ENCODE assay signal across 9 cellular contexts in genomic region chr7:4713183-4713784, GRCh38. TPM values are rescaled to one million over a fixed set of nuclear protein-coding genes. Genes with fewer than 3 reads are reported as not detected.
DNase-seq lines count a peak whose midpoint lies in the region; ATAC-seq and TF ChIP-seq lines count a peak whose summit lies in the region.
"Had no signal": no experiment of that assay in that cellular context is flagged by ENCODE, and none has a peak within 500 bp of the region (broad histone marks: within the 10 kb centered on the region; RNA-seq: fewer than 3 reads in every experiment).

No MANE protein-coding gene starts in this region.

- no peaks in the 10 kb centered on the region for H3K9me3 Mint-ChIP-seq in CD4-positive, alpha-beta T cell

- WGBS in aorta, 2 donors: 92% methylated on average over 27 of the region's 27 CpGs

- H3K4me3 ChIP-seq in HL-60 (replicated peaks; ENCODE audit: insufficient read depth, low read length) (no peak overlapping the region), fibroblast of villous mesenchyme (ENCODE audit: low read depth, low read length) (no peak overlapping the region), aorta (ENCODE audit: low read length in 2 of 2) (no peak overlapping the region)

- no peak for TF ChIP-seq CTCF in CD4-positive, alpha-beta T cell (IDR thresholded peaks at IDR 0.05)
- TF ChIP-seq CTCF in HL-60 (IDR thresholded peaks at IDR 0.05; ENCODE audit: insufficient read depth, low read length) (no peak), fibroblast of villous mesenchyme (IDR thresholded peaks at IDR 0.05; ENCODE audit: insufficient read depth, low read depth, low read length) (no peak)

- no peaks in the 10 kb centered on the region for H3K9me3 ChIP-seq in CD4-positive, alpha-beta T cell (ENCODE audit: control insufficient read depth, low read length)
- H3K9me3 ChIP-seq in aorta (ENCODE audit: control insufficient read depth, low read length): no peaks in the 10 kb centered on the region

- H3K4me1 Mint-ChIP-seq in CD4-positive, alpha-beta T cell (ENCODE audit: low read depth): peaks cover 74% of the 10 kb centered on the region

- DNase-seq in CD4-positive, alpha-beta T cell: no peak
- DNase-seq in GM19240 (ENCODE audit: insufficient read length, low spot score) (peak; percentile 50), HL-60 (ENCODE audit: low read depth in 1 of 2, low spot score in 1 of 2) (peak; percentile 58 to 71), fibroblast of villous mesenchyme (ENCODE audit: low read depth) (peak; percentile 85), epidermal melanocyte (ENCODE audit: insufficient read length, low spot score) (no peak), posterior vena cava (ENCODE audit: low spot score) (no peak), aorta (no peak)
- DNase-seq in activated T-cell treated with anti-CD3 and anti-CD28 coated beads, Interleukin-2, amount 50 U/mL, for 1 hour: no peak

- H3K27me3 Mint-ChIP-seq in CD4-positive, alpha-beta T cell: no peaks in the 10 kb centered on the region

- H3K36me3 ChIP-seq in aorta (ENCODE audit: control insufficient read depth in 1 of 2, insufficient read depth in 2 of 2, low read length in 1 of 2): no peaks in the 10 kb centered on the region

- H3K27me3 ChIP-seq in CD4-positive, alpha-beta T cell (ENCODE audit: control insufficient read depth, insufficient read depth, low read length): no peaks in the 10 kb centered on the region
- H3K27me3 ChIP-seq in HL-60 (ENCODE audit: insufficient read depth, poor library complexity, severe bottlenecking) (no peaks in the 10 kb centered on the region), aorta (ENCODE audit: control insufficient read depth in 1 of 2, insufficient read depth in 2 of 2, low read length in 1 of 2) (no peaks in the 10 kb centered on the region)

- H3K4me3 Mint-ChIP-seq in CD4-positive, alpha-beta T cell: no peak overlapping the region

- intact Hi-C loops in CD4-positive, alpha-beta T cell (cut with DNase I, micrococcal nuclease): no loop called here
- intact Hi-C loops in posterior vena cava (cut with DNase I) (no loop called here), aorta (cut with DNase I) (no loop called here)

- no peak for ATAC-seq in CD4-positive, alpha-beta T cell (ENCODE audit: poor library complexity)
- no peak for ATAC-seq in aorta (ENCODE audit: low FRiP score)

- H3K36me3 Mint-ChIP-seq in CD4-positive, alpha-beta T cell (ENCODE audit: low read depth): peaks cover 53% of the 10 kb centered on the region

- no peaks in the 10 kb centered on the region for H3K4me1 ChIP-seq in aorta (ENCODE audit: control insufficient read depth in 1 of 2, insufficient read depth in 2 of 2, low read length in 2 of 2)
- H3K4me1 ChIP-seq: parathyroid adenoma had no signal

- POLR2A ChIA-PET in CD4-positive, alpha-beta T cell (lab: Charles Lee): interaction anchor here (1.5 kb wide), 1 partner anchor 22 kb away, joined by 3 read pairs; no protein-coding TSS in a partner anchor

- CTCF ChIA-PET in CD4-positive, alpha-beta T cell (lab: Charles Lee): no interaction called here

- H3K27ac Mint-ChIP-seq in CD4-positive, alpha-beta T cell: peak overlapping the region; percentile 49

- H3K27ac ChIP-seq in CD4-positive, alpha-beta T cell (ENCODE audit: low read depth, low read length): no peak overlapping the region
- H3K27ac ChIP-seq in HL-60 (replicated peaks): peak overlapping the region; percentile 77
- H3K27ac ChIP-seq in aorta (ENCODE audit: low read depth in 1 of 2, low read length in 2 of 2): no peak overlapping the region
- H3K27ac ChIP-seq: parathyroid adenoma had no signal

RNA-seq across cellular contexts. Expression of gene FOXK1, which starts 31.2 kb away (rescaled TPM):
- 10 to 100 TPM; 67.8 to 68.1 TPM for total RNA-seq in CD4-positive, alpha-beta T cell
- 30.6 and 32.8 TPM in 2 replicates for total RNA-seq in fibroblast of villous mesenchyme
- total RNA-seq in posterior vena cava: 10 to 100 TPM; 30.5 to 32.3 TPM
- total RNA-seq in aorta: 10 to 100 TPM; 41.4 to 47.5 TPM
- polyA plus RNA-seq in aorta: 1 to 10 TPM; 5.1 to 8.7 TPM

Comparison
In these comparisons a context has a peak if more than half of its experiments do, and no peak if none do; other contexts are left out.
1. DNase-seq: peak in GM19240 (single experiment), HL-60 (2 of 2) and fibroblast of villous mesenchyme (single experiment); none in CD4-positive, alpha-beta T cell (0 of 10), epidermal melanocyte (single experiment), activated T-cell treated with anti-CD3 and anti-CD28 coated beads, Interleukin-2, amount 50 U/mL, for 1 hour (single experiment), posterior vena cava (single experiment) and aorta (0 of 2).